Comparison of ENCODE assay signal across 22 cellular contexts in the genomic region with DNA sequence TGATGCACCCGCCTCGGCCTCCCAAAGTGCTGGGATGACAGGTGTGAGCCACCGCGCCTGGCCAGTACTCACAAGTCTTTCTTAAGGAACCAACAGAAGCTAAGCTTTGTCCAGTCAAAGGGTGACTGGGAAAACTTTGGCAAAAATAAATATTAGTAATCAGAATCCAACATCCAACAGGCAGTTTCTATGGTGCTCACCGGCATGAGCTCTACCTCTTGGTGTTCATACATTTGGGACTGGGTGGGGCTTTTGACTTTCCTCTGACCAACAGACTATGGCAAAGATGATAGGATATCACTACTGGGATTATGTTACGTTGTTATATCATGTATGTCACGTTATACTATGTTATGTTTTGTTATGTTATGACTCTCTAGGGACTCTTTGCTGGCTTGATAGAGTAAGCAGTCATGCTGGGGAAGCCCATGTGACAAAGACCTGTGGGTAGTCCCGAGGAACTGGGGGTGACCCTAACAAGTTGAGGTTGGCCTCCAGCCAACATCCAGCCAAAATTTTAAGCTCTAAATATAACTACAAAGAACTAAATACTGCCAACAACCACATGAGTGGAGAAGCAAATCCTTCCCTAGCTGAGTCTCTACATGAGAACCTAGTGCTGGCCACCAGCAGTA. TPM values are rescaled to one million over a fixed set of nuclear protein-coding genes. Genes with fewer than 3 reads are reported as not detected.
"Had no signal": no experiment of that assay in that cellular context is flagged by ENCODE, and none has a peak within 500 bp of the region (broad histone marks: within the 10 kb centered on the region; RNA-seq: fewer than 3 reads in every experiment).

No MANE protein-coding gene starts in this region.

- H3K9me3 ChIP-seq: colonic mucosa, gastrocnemius medialis, heart right ventricle, psoas muscle, right lobe of liver, testis, tibial nerve had no signal

- H3K27me3 ChIP-seq: right lobe of liver, testis had no signal

- DNase-seq: cerebellar nuclear complex; colonic mucosa; effector CD8-positive, alpha-beta T cell; gastrocnemius medialis; heart right ventricle; hypothalamus; kidney glomerular epithelial cell; mesendoderm; naive B cell; psoas muscle; retina; right lobe of liver; stimulated activated CD4-positive, alpha-beta T cell treated with anti-CD3 and anti-CD28 coated beads, Interleukin-15, amount 100 ng/mL, for 24 hours; stimulated activated CD4-positive, alpha-beta T cell treated with anti-CD3 and anti-CD28 coated beads, Interleukin-1b, Interleukin-23, amount 100 ng/mL, for 48 hours; stimulated activated CD4-positive, alpha-beta T cell treated with anti-CD3 and anti-CD28 coated beads, Interleukin-4, amount 100 ng/mL, for 24 hours; stimulated activated naive CD4-positive, alpha-beta T cell treated with Interleukin-2 at 50 U/mL for 16 hours; testis had no signal

- H3K27ac Mint-ChIP-seq: naive B cell, nephron had no signal

- H3K4me1 Mint-ChIP-seq: nephron had no signal

- H3K4me3 Mint-ChIP-seq: naive B cell, nephron had no signal

- H3K4me3 ChIP-seq: colonic mucosa, gastrocnemius medialis, heart right ventricle, psoas muscle, right lobe of liver, testis, tibial nerve had no signal

- H3K36me3 ChIP-seq: colonic mucosa, gastrocnemius medialis, heart right ventricle, right lobe of liver had no signal

- H3K4me1 ChIP-seq: colonic mucosa, gastrocnemius medialis, psoas muscle, right lobe of liver, testis had no signal

- H3K9me3 Mint-ChIP-seq: nephron had no signal

- H3K27ac ChIP-seq: colonic mucosa, gastrocnemius medialis, heart right ventricle, psoas muscle, right lobe of liver, testis had no signal

- ATAC-seq: gastrocnemius medialis, heart right ventricle, psoas muscle, right lobe of liver had no signal

RNA-seq across cellular contexts. Expression of gene RASGEF1C, which starts 6.0 kb away (rescaled TPM):
- total RNA-seq: dermis microvascular lymphatic vessel endothelial cell, fibroblast of villous mesenchyme, gastrocnemius medialis, psoas muscle, ureter had no signal
